In the genomic region with DNA sequence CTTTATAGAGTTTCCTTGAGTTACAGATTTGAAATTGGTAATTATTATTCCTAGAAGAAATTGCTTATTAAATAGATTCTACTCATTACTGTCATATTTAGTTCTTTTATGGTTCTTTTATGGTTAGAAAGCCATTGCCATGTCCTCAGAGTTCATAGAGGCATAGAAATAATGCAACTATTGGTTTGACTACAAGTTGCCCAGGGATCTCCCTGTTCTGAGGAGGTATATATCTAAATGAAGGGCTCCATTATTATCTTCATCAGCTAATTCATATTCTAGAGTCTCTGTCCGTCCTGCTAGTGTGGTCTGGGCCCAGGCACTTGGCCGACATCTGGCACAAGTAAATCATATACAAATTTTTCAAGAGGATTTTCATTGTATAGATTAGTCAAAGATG, we compare ENCODE assay signal across 1 cellular context.
TF ChIP-seq lines count a peak whose summit lies in the region.

No MANE protein-coding gene starts in this region.

TF ChIP-seq in A549, 52 proteins besides CTCF, POLR2A, EP300 and RAD21 (continued from another document):
- TF ChIP-seq ELK1 (IDR thresholded peaks at IDR 0.05; ENCODE audit: low read depth, low read length) (no peak), CBX8 (IDR thresholded peaks at IDR 0.05) (no peak), MYC (IDR thresholded peaks at IDR 0.05; ENCODE audit: borderline replicate concordance, low read length) (no peak)
- TF ChIP-seq, protein P1, sequence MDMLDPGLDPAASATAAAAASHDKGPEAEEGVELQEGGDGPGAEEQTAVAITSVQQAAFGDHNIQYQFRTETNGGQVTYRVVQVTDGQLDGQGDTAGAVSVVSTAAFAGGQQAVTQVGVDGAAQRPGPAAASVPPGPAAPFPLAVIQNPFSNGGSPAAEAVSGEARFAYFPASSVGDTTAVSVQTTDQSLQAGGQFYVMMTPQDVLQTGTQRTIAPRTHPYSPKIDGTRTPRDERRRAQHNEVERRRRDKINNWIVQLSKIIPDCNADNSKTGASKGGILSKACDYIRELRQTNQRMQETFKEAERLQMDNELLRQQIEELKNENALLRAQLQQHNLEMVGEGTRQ (IDR thresholded peaks at IDR 0.05), result no peak
